ENCODE assay signal across 14 cellular contexts in the genomic region with DNA sequence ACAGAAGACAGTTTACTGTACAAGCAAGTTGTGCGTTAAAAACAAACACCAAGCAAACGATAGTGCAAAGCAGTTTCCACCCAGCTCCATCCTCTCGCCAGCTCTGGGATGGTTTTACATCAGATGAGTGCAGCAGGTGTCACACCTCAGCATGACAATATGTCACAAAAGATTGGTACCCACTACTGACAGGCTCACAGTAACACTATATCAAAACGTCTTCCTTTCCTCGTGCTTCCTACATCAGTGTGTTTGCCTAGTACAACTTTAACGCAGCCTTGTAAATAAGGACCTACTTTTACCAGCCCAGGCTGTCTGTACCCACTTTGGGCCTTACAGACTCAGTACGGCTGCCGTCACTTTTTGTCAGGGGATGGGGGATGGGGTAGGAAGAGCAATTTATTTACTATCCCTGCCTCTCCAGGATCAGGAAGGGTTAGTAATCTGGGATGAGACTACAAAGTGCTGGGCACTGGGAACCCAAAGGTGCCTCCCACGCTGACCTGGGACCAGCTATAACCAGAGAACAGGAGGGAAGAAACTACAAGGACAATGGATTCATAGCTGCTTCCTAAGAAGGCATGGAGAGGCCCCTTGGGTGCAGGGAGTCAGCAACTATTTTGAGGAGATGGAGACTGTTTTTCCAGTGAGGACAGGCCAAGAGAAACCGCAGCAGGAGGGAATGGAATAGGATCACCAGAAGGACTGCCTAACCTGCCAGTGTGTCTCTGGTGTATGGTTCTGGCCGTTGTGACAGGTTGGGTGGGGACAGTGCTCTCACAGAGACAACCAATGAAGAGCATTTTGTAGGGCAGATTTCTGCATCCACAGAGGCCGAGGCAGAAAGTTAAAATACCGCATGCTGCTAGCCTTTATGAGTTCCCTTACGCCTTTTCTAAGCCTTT. TPM values are rescaled to one million over a fixed set of nuclear protein-coding genes. Genes with fewer than 3 reads are reported as not detected.
DNase-seq lines count a peak whose midpoint lies in the region; ATAC-seq and TF ChIP-seq lines count a peak whose summit lies in the region.
"Had no signal": no experiment of that assay in that cellular context is flagged by ENCODE, and none has a peak within 500 bp of the region (broad histone marks: within the 10 kb centered on the region; RNA-seq: fewer than 3 reads in every experiment).

No MANE protein-coding gene starts in this region.

- H3K9me3 ChIP-seq in breast epithelium: no peaks in the 10 kb centered on the region
- H3K9me3 ChIP-seq: MG63 had no signal

- no peaks in the 10 kb centered on the region for H3K36me3 ChIP-seq in breast epithelium

- no peaks in the 10 kb centered on the region for H3K4me1 ChIP-seq in breast epithelium

- H3K27me3 Mint-ChIP-seq in activated naive CD8-positive, alpha-beta T cell treated with anti-CD3 and anti-CD28 coated beads, Interleukin-2, amount 50 U/mL, for 24 hours: peaks cover 6% of the 10 kb centered on the region

- peaks cover 32% of the 10 kb centered on the region for H3K36me3 Mint-ChIP-seq in activated naive CD8-positive, alpha-beta T cell treated with anti-CD3 and anti-CD28 coated beads, Interleukin-2, amount 50 U/mL, for 24 hours (ENCODE audit: low read depth)

- peak; percentile 6 for DNase-seq in activated CD4-positive, alpha-beta T cell treated with anti-CD3 and anti-CD28 coated beads for 1 hour
- DNase-seq in activated CD4-positive, alpha-beta T cell treated with anti-CD3 and anti-CD28 coated beads, Interleukin-2, amount 50 U/mL, for 1 hour: no peak
- DNase-seq in activated naive CD8-positive, alpha-beta T cell treated with anti-CD3 and anti-CD28 coated beads, Interleukin-2, amount 50 U/mL, for 24 hours: peak; percentile 30
- peak; percentile 10 for DNase-seq in sciatic nerve (ENCODE audit: low spot score)
- no peak for DNase-seq in breast epithelium (ENCODE audit: low spot score in 2 of 2)
- no peak for DNase-seq in ureter (ENCODE audit: low spot score)
- DNase-seq: amygdala, kidney glomerular epithelial cell, MG63, NCI-H510A had no signal

- no peak overlapping the region for H3K4me3 ChIP-seq in breast epithelium
- H3K4me3 ChIP-seq: MG63 had no signal

- H3K4me1 Mint-ChIP-seq in activated naive CD8-positive, alpha-beta T cell treated with anti-CD3 and anti-CD28 coated beads, Interleukin-2, amount 50 U/mL, for 24 hours: peaks cover 58% of the 10 kb centered on the region
- H3K4me1 Mint-ChIP-seq: nephron had no signal

- peak overlapping the region; percentile 48 for H3K4me3 Mint-ChIP-seq in activated naive CD8-positive, alpha-beta T cell treated with anti-CD3 and anti-CD28 coated beads, Interleukin-2, amount 50 U/mL, for 24 hours
- H3K4me3 Mint-ChIP-seq: nephron had no signal

- peak; percentile 5 for ATAC-seq in activated naive CD8-positive, alpha-beta T cell treated with anti-CD3 and anti-CD28 coated beads, Interleukin-2, amount 50 U/mL, for 24 hours
- no peak for ATAC-seq in sciatic nerve
- no peak for ATAC-seq in HG03469 (IDR thresholded peaks at IDR 0.05; ENCODE audit: unreplicated experiment)

- no peak overlapping the region for H3K27ac ChIP-seq in breast epithelium

- TF ChIP-seq CTCF in breast epithelium (IDR thresholded peaks at IDR 0.05): no peak

- peaks cover 0 to 3% of the 10 kb centered on the region in 2 donors for H3K27me3 ChIP-seq in breast epithelium
- H3K27me3 ChIP-seq: MG63 had no signal

- intact Hi-C loops in sciatic nerve (cut with DNase I): no loop called here
- intact Hi-C loops in breast epithelium (cut with DNase I; ENCODE audit: low total_unique reads): no loop called here

- peak; percentile 17; the same call in 1 of the 2 replicates for TF ChIP-seq POLR2A in Raji (IDR thresholded peaks at IDR 0.05; ENCODE audit: insufficient read depth, low read depth, low read length)
- TF ChIP-seq POLR2A in breast epithelium (IDR thresholded peaks at IDR 0.05): no peak

- no peaks in the 10 kb centered on the region for H3K9me3 Mint-ChIP-seq in activated naive CD8-positive, alpha-beta T cell treated with anti-CD3 and anti-CD28 coated beads, Interleukin-2, amount 50 U/mL, for 24 hours
- H3K9me3 Mint-ChIP-seq: nephron had no signal

- peak overlapping the region; percentile 84 for H3K27ac Mint-ChIP-seq in activated naive CD8-positive, alpha-beta T cell treated with anti-CD3 and anti-CD28 coated beads, Interleukin-2, amount 50 U/mL, for 24 hours
- H3K27ac Mint-ChIP-seq: nephron had no signal

RNA-seq across cellular contexts. Expression of a gene that starts 30.2 kb away (rescaled TPM):
- total RNA-seq in sciatic nerve (2.0 TPM), breast epithelium (1 to 10 TPM; 1.9 to 9.1 (median 5.6) TPM), ureter (5.3 TPM)
- total RNA-seq: frontal cortex had no signal

Comparison
In these comparisons a context has a peak if more than half of its experiments do, and no peak if none do; other contexts are left out.
1. DNase-seq: peak in activated CD4-positive, alpha-beta T cell treated with anti-CD3 and anti-CD28 coated beads for 1 hour (single experiment), activated naive CD8-positive, alpha-beta T cell treated with anti-CD3 and anti-CD28 coated beads, Interleukin-2, amount 50 U/mL, for 24 hours (single experiment) and sciatic nerve (single experiment); none in activated CD4-positive, alpha-beta T cell treated with anti-CD3 and anti-CD28 coated beads, Interleukin-2, amount 50 U/mL, for 1 hour (single experiment), breast epithelium (0 of 2) and ureter (single experiment).